In genomic region chr4:57080781-57081650, GRCh38 we compare ENCODE assay signal across 9 cellular contexts. TPM values are rescaled to one million over a fixed set of nuclear protein-coding genes. Genes with fewer than 3 reads are reported as not detected.
DNase-seq lines count a peak whose midpoint lies in the region; ATAC-seq and TF ChIP-seq lines count a peak whose summit lies in the region.
"Had no signal": no experiment of that assay in that cellular context is flagged by ENCODE, and none has a peak within 500 bp of the region (broad histone marks: within the 10 kb centered on the region; RNA-seq: fewer than 3 reads in every experiment).

No MANE protein-coding gene starts in this region.

- H3K4me3 Mint-ChIP-seq in type B pancreatic cell: peak overlapping the region; percentile 51
- H3K4me3 Mint-ChIP-seq in effector memory CD8-positive, alpha-beta T cell: no peak overlapping the region

- peaks cover 39% of the 10 kb centered on the region for H3K4me1 Mint-ChIP-seq in type B pancreatic cell (ENCODE audit: unreplicated experiment)
- H3K4me1 Mint-ChIP-seq in effector memory CD8-positive, alpha-beta T cell (ENCODE audit: low read depth in 2 of 2): peaks cover 3 to 4% of the 10 kb centered on the region in 2 donors

- no peak for ATAC-seq in GM19395 (IDR thresholded peaks at IDR 0.05; ENCODE audit: unreplicated experiment)
- no peak for ATAC-seq in GM21381 (IDR thresholded peaks at IDR 0.05; ENCODE audit: unreplicated experiment)
- ATAC-seq in effector memory CD8-positive, alpha-beta T cell (replicated peaks): no peak

- H3K9me3 Mint-ChIP-seq in type B pancreatic cell: peaks cover 6% of the 10 kb centered on the region
- no peaks in the 10 kb centered on the region for H3K9me3 Mint-ChIP-seq in effector memory CD8-positive, alpha-beta T cell

- H3K27me3 Mint-ChIP-seq in type B pancreatic cell: no peaks in the 10 kb centered on the region
- H3K27me3 Mint-ChIP-seq in effector memory CD8-positive, alpha-beta T cell: peaks cover 48 to 55% of the 10 kb centered on the region in 2 donors

- peak overlapping the region; percentile 83 for H3K27ac Mint-ChIP-seq in type B pancreatic cell
- H3K27ac Mint-ChIP-seq in effector memory CD8-positive, alpha-beta T cell: no peak overlapping the region

- no peak for TF ChIP-seq CTCF in type B pancreatic cell (conservative IDR thresholded peaks at IDR 0.05)

- DNase-seq in M059J (ENCODE audit: low read depth): peak; percentile 92
- DNase-seq in dermis blood vessel endothelial cell: peak; percentile 96
- DNase-seq in lung microvascular endothelial cell (ENCODE audit: low read depth in 2 of 2): peak; percentile 72 to 97
- no peak for DNase-seq in type B pancreatic cell (ENCODE audit: extremely low spot score, unreplicated experiment)
- DNase-seq in NCI-H2029 (lab: John Stamatoyannopoulos, UW): no peak
- no peak for DNase-seq in effector memory CD8-positive, alpha-beta T cell
- DNase-seq: ovary had no signal

- no peaks in the 10 kb centered on the region for H3K36me3 Mint-ChIP-seq in type B pancreatic cell
- peaks cover 2% of the 10 kb centered on the region for H3K36me3 Mint-ChIP-seq in effector memory CD8-positive, alpha-beta T cell (ENCODE audit: insufficient read depth)

RNA-seq across cellular contexts. Expression of gene IGFBP7, which starts 29.2 kb away (rescaled TPM):
- total RNA-seq in M059J (2014; rRNA removed; shearing (Covaris generic)): 127 and 145 TPM in 2 replicates
- 1,318 and 2,129 TPM in 2 replicates for total RNA-seq in dermis blood vessel endothelial cell
- total RNA-seq in lung microvascular endothelial cell: 724 and 1,907 TPM in 2 replicates
- total RNA-seq in type B pancreatic cell (ENCODE audit: low replicate concordance): 63.0 and 108 TPM in 2 replicates

Comparison
In these comparisons a context has a peak if more than half of its experiments do, and no peak if none do; other contexts are left out.
1. DNase-seq: peak in M059J (single experiment), dermis blood vessel endothelial cell (single experiment) and lung microvascular endothelial cell (2 of 2); none in type B pancreatic cell (single experiment), NCI-H2029 (single experiment) and effector memory CD8-positive, alpha-beta T cell (0 of 3).